Comparison of ENCODE assay signal across 1 cellular context in the genomic region with DNA sequence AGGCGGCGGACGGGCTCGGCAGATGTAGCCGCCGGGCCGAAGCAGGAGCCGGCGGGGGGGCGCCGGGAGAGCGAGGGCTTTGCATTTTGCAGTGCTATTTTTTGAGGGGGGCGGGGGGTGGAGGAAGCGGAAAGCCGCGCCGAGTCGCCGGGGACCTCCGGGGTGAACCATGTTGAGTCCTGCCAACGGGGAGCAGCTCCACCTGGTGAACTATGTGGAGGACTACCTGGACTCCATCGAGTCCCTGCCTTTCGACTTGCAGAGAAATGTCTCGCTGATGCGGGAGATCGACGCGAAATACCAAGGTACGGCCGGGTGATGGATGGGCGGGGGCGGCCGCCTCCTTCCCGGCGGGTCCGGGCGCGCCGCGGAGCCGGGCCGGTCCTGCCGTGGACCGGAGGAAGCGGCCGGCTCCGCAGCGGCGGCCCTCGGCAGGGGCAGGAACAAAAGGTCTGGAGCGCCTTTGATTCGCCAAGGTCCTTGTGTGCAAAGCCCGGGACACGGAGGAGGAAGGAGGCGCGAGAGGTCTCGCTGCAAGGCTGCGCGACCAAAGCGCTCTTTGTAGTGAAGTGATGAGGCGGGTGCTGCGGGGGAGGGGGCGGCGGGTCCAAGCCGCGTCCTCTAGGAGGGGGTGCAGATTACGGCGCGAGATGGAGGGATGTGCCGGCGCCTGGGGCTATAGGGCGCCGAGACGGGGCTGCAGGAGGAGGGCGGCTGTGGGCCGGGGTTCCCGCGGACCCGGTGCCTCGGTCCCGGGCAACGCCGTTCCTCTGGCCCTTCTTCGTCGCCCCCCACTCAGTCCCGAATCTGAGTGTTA.
TF ChIP-seq lines count a peak whose summit lies in the region.

No MANE protein-coding gene starts in this region.

TF ChIP-seq in IMR-90, 13 proteins besides CTCF, POLR2A, EP300 and RAD21 (continued from another document):
- TF ChIP-seq, protein P1, sequence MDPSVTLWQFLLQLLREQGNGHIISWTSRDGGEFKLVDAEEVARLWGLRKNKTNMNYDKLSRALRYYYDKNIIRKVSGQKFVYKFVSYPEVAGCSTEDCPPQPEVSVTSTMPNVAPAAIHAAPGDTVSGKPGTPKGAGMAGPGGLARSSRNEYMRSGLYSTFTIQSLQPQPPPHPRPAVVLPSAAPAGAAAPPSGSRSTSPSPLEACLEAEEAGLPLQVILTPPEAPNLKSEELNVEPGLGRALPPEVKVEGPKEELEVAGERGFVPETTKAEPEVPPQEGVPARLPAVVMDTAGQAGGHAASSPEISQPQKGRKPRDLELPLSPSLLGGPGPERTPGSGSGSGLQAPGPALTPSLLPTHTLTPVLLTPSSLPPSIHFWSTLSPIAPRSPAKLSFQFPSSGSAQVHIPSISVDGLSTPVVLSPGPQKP (IDR thresholded peaks at IDR 0.05; ENCODE audit: borderline replicate concordance, low read depth, low read length), result no peak
- no peak for TF ChIP-seq CEBPB (IDR thresholded peaks at IDR 0.05; ENCODE audit: low read depth, low read length)
- no peak for TF ChIP-seq RCOR1 (IDR thresholded peaks at IDR 0.05; ENCODE audit: insufficient replicate concordance, low read length)
- no peak for TF ChIP-seq MAFK (IDR thresholded peaks at IDR 0.05; ENCODE audit: low read depth, low read length)
- no peak for TF ChIP-seq SMC3 (IDR thresholded peaks at IDR 0.05; ENCODE audit: low read depth, low read length)
- TF ChIP-seq MXI1 (IDR thresholded peaks at IDR 0.05; ENCODE audit: borderline replicate concordance, low read depth, low read length), result no peak; the same call in 1 of the 2 replicates
